ENCODE assay signal across 1 cellular context in the genomic region with DNA sequence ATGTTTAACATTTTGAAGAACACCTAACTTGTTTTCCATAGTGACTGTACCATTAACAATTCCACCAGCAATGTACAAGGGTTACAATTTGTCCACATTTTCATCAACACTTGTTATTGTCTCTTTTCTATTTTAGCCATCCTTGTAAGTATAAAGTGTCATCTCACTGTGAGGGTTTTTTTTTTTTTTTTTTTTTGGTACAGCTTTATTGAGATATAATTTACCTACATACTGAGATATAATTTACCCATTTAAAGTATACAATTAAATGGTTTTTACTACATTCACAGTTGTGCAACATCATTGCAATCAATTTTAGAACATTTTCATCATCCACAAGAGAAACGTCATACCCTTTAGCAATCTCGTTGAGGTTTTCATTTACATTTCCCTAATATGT.
TF ChIP-seq lines count a peak whose summit lies in the region.

No MANE protein-coding gene starts in this region.

TF ChIP-seq in IMR-90, 13 proteins besides CTCF, POLR2A, EP300 and RAD21 (continued from another document):
- TF ChIP-seq CEBPB (IDR thresholded peaks at IDR 0.05; ENCODE audit: low read depth, low read length) = peak; percentile 26; the same call in 1 of the 2 replicates
